ENCODE assay signal across 9 cellular contexts in the genomic region with DNA sequence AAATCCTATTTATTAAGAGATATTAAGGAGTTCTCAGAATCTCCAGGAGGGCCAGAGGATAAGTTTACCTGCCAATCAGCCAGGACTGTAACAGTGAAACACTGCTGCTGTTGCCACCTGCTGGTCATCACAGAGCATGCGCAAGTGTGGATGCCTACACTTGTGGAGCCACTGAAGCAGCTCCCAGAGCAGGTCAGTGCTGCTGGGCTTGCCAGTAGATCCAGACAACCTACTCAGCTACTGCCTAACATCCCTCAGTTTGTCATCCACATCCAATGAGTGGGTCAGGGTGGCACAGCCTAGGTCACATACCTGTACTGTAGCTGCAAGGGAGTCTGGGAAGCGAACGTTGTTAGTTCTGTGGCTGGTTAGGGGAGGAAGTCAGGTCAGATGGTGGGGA. TPM values are rescaled to one million over a fixed set of nuclear protein-coding genes. Genes with fewer than 3 reads are reported as not detected.
DNase-seq lines count a peak whose midpoint lies in the region; ATAC-seq and TF ChIP-seq lines count a peak whose summit lies in the region.
"Had no signal": no experiment of that assay in that cellular context is flagged by ENCODE, and none has a peak within 500 bp of the region (broad histone marks: within the 10 kb centered on the region; RNA-seq: fewer than 3 reads in every experiment).

No MANE protein-coding gene starts in this region.

- peaks cover 17% of the 10 kb centered on the region for H3K4me1 Mint-ChIP-seq in CD14-positive monocyte

- no peaks in the 10 kb centered on the region for H3K79me2 ChIP-seq in SU-DHL-6 (ENCODE audit: insufficient read depth, low read length)

- H3K9ac ChIP-seq in SU-DHL-6 (ENCODE audit: low read length) (no peak overlapping the region), adipocyte (ENCODE audit: low read length) (no peak overlapping the region)

- H3K36me3 Mint-ChIP-seq in CD14-positive monocyte, result no peaks in the 10 kb centered on the region

- DNase-seq in CD14-positive monocyte (ENCODE audit: low spot score), result peak; percentile 55
- peak; percentile 39 for DNase-seq in adipocyte (ENCODE audit: low read depth)
- DNase-seq in islet precursor cell, result peak; percentile 79
- peak; percentile 37 for DNase-seq in stimulated activated CD8-positive, alpha-beta memory T cell treated with anti-CD3 and anti-CD28 coated beads, Interleukin-15, amount 100 ng/mL, for 1 hour (ENCODE audit: low read depth)
- no peak for DNase-seq in NCI-H2196 treated with DMSO at 0.1 percent for 48 hours (lab: John Stamatoyannopoulos, UW; ENCODE audit: unreplicated experiment)

- H3K27ac Mint-ChIP-seq in CD14-positive monocyte, result peak overlapping the region in 2 of 7 donors; percentile 19 to 78

- H4K20me1 ChIP-seq in SU-DHL-6 (ENCODE audit: low read depth, low read length), result no peaks in the 10 kb centered on the region

- intact Hi-C loops in CD14-positive monocyte (cut with micrococcal nuclease), result loop anchor here (5.0 kb wide), 3 partner anchors 85 to 400 kb away; no protein-coding TSS in a partner anchor

- H3K27me3 Mint-ChIP-seq in CD14-positive monocyte (ENCODE audit: low read depth in 3 of 3), result peaks cover 0 to 9% (median 0%) of the 10 kb centered on the region in 3 donors

- no peaks in the 10 kb centered on the region for H3K27me3 ChIP-seq in SU-DHL-6 (ENCODE audit: low read length)
- no peaks in the 10 kb centered on the region for H3K27me3 ChIP-seq in adipocyte (replicated peaks; ENCODE audit: control insufficient read depth, insufficient read depth, low read length)

- H3K9me3 Mint-ChIP-seq in CD14-positive monocyte, result peaks cover 0 to 3% (median 0%) of the 10 kb centered on the region in 7 donors

- no peak overlapping the region for H3K4me3 ChIP-seq in SU-DHL-6 (ENCODE audit: insufficient read depth, low read length, poor library complexity, severe bottlenecking)
- no peak overlapping the region for H3K4me3 ChIP-seq in adipocyte (ENCODE audit: low read length)
- H3K4me3 ChIP-seq: skin epidermis had no signal

- H3K4me1 ChIP-seq in adipocyte (ENCODE audit: control insufficient read depth, insufficient read depth, low read length), result peaks cover 14% of the 10 kb centered on the region

- peak; percentile 90 for TF ChIP-seq CTCF in CD14-positive monocyte (IDR thresholded peaks at IDR 0.05)
- peak; percentile 60 for TF ChIP-seq CTCF in SU-DHL-6 (IDR thresholded peaks at IDR 0.05; ENCODE audit: insufficient read depth, low read length, poor library complexity, severe bottlenecking)

- H2AFZ ChIP-seq in SU-DHL-6 (ENCODE audit: low read depth, low read length, severe bottlenecking), result no peak overlapping the region

- no peak overlapping the region for H3K4me3 Mint-ChIP-seq in CD14-positive monocyte

- no peaks in the 10 kb centered on the region for H3K9me2 ChIP-seq in SU-DHL-6 (replicated peaks; ENCODE audit: insufficient read depth, low read length)

- no peak overlapping the region for H3K4me2 ChIP-seq in SU-DHL-6 (ENCODE audit: low read depth, low read length, poor library complexity, severe bottlenecking)

- H3F3A ChIP-seq in SU-DHL-6 (ENCODE audit: insufficient read depth), result no peaks in the 10 kb centered on the region

- no peak overlapping the region for H3K27ac ChIP-seq in SU-DHL-6 (ENCODE audit: low read depth, low read length)
- H3K27ac ChIP-seq: skin epidermis had no signal

- H3K9me3 ChIP-seq in SU-DHL-6 (ENCODE audit: insufficient read depth, low read length) (no peaks in the 10 kb centered on the region), adipocyte (ENCODE audit: control insufficient read depth, low read length) (peaks cover 5% of the 10 kb centered on the region)

- ATAC-seq in GM19372 (IDR thresholded peaks at IDR 0.05; ENCODE audit: low read depth, unreplicated experiment), result peak; percentile 74
- ATAC-seq in HG03432 (IDR thresholded peaks at IDR 0.05; ENCODE audit: unreplicated experiment), result peak; percentile 64

- no peaks in the 10 kb centered on the region for H3K36me3 ChIP-seq in SU-DHL-6 (ENCODE audit: low read length)
- no peaks in the 10 kb centered on the region for H3K36me3 ChIP-seq in adipocyte (ENCODE audit: control insufficient read depth, insufficient read depth, low read length, severe bottlenecking)

RNA-seq across cellular contexts. Expression of a gene that starts 18.3 kb away (rescaled TPM):
- polyA plus RNA-seq in CD14-positive monocyte, result under 1 TPM; 0.06 to 0.51 TPM
